ENCODE assay signal across 25 cellular contexts in genomic region chr7:5360971-5361370, GRCh38.
"Had no signal": no experiment of that assay in that cellular context is flagged by ENCODE, and none has a peak within 500 bp of the region (broad histone marks: within the 10 kb centered on the region; RNA-seq: fewer than 3 reads in every experiment).

No MANE protein-coding gene starts in this region.

- H3K27ac Mint-ChIP-seq: activated B cell treated with CpG ODN at 0.5 μM for 24 hours; activated CD4-positive, alpha-beta memory T cell treated with anti-CD3 and anti-CD28 coated beads for 36 hours; activated naive CD4-positive, alpha-beta T cell treated with anti-CD3 and anti-CD28 coated beads, Interleukin-2, amount 10 ng/mL, durations not matched to agents 7 days and 5 days; activated T-cell treated with anti-CD3 and anti-CD28 coated beads, Interleukin-2, amount 50 U/mL, for 72 hours; memory B cell; nephron progenitor cell; stimulated activated memory B cell treated with anti-CD40 and anti-IgM and Interleukin-4, amounts not matched to agents 10 μg/mL and 1 μg/mL and 100 μg/mL, for 72 hours; T-helper 1 cell treated with Interleukin-12 subunit alpha and Interleukin-12 subunit beta and Interleukin-4 antibody, amounts not matched to agents 30 μg/mL and 1 μg/mL, for 36 hours had no signal

- H3K27ac ChIP-seq: hepatocyte, suprapubic skin, tibial nerve, vagina had no signal

- H3K4me3 Mint-ChIP-seq: activated B cell treated with CpG ODN at 0.5 μM for 24 hours; activated CD4-positive, alpha-beta memory T cell treated with anti-CD3 and anti-CD28 coated beads for 36 hours; activated naive CD4-positive, alpha-beta T cell treated with anti-CD3 and anti-CD28 coated beads, Interleukin-2, amount 10 ng/mL, durations not matched to agents 7 days and 5 days; activated T-cell treated with anti-CD3 and anti-CD28 coated beads, Interleukin-2, amount 50 U/mL, for 72 hours; memory B cell; nephron progenitor cell; stimulated activated memory B cell treated with anti-CD40 and anti-IgM and Interleukin-4, amounts not matched to agents 10 μg/mL and 1 μg/mL and 100 μg/mL, for 72 hours; T-helper 1 cell treated with Interleukin-12 subunit alpha and Interleukin-12 subunit beta and Interleukin-4 antibody, amounts not matched to agents 30 μg/mL and 1 μg/mL, for 36 hours had no signal

- H3K27me3 ChIP-seq: hepatocyte, stomach, suprapubic skin, tibial nerve, vagina had no signal

- DNase-seq: activated B cell treated with CpG ODN at 0.5 μM for 24 hours; activated CD4-positive, alpha-beta memory T cell treated with anti-CD3 and anti-CD28 coated beads for 36 hours; activated CD4-positive, alpha-beta T cell treated with anti-CD3 and anti-CD28 coated beads for 4 hours; activated effector memory CD4-positive, alpha-beta T cell treated with Interleukin-2 at 50 U/mL for 16 hours; activated naive CD4-positive, alpha-beta T cell treated with anti-CD3 and anti-CD28 coated beads, Interleukin-2, amount 10 ng/mL, durations not matched to agents 7 days and 5 days; activated T-cell treated with anti-CD3 and anti-CD28 coated beads, Interleukin-2, amount 50 U/mL, for 72 hours; amygdala; cerebellar nuclear complex; foreskin melanocyte; glutamatergic neuron; nephron progenitor cell; nucleus accumbens; stimulated activated CD4-positive, alpha-beta T cell treated with anti-CD3 and anti-CD28 coated beads, Interleukin-15, amount 100 ng/mL, for 24 hours; T1000 had no signal

- H3K9me3 ChIP-seq: stomach, suprapubic skin, tibial nerve, vagina had no signal

- H3K9me3 Mint-ChIP-seq: activated B cell treated with CpG ODN at 0.5 μM for 24 hours; activated CD4-positive, alpha-beta memory T cell treated with anti-CD3 and anti-CD28 coated beads for 36 hours; activated naive CD4-positive, alpha-beta T cell treated with anti-CD3 and anti-CD28 coated beads, Interleukin-2, amount 10 ng/mL, durations not matched to agents 7 days and 5 days; activated T-cell treated with anti-CD3 and anti-CD28 coated beads, Interleukin-2, amount 50 U/mL, for 72 hours; memory B cell; nephron progenitor cell; stimulated activated memory B cell treated with anti-CD40 and anti-IgM and Interleukin-4, amounts not matched to agents 10 μg/mL and 1 μg/mL and 100 μg/mL, for 72 hours; T-helper 1 cell treated with Interleukin-12 subunit alpha and Interleukin-12 subunit beta and Interleukin-4 antibody, amounts not matched to agents 30 μg/mL and 1 μg/mL, for 36 hours had no signal

- ATAC-seq: activated T-cell treated with anti-CD3 and anti-CD28 coated beads, Interleukin-2, amount 50 U/mL, for 72 hours; sciatic nerve; stimulated activated memory B cell treated with anti-CD40 and anti-IgM and Interleukin-4, amounts not matched to agents 10 μg/mL and 1 μg/mL and 100 μg/mL, for 72 hours had no signal

- H3K4me3 ChIP-seq: coronary artery, hepatocyte, smooth muscle cell, stomach, suprapubic skin, tibial nerve, vagina had no signal

- H3K4me1 Mint-ChIP-seq: nephron progenitor cell had no signal

- H3K27me3 Mint-ChIP-seq: activated B cell treated with CpG ODN at 0.5 μM for 24 hours; activated CD4-positive, alpha-beta memory T cell treated with anti-CD3 and anti-CD28 coated beads for 36 hours; activated naive CD4-positive, alpha-beta T cell treated with anti-CD3 and anti-CD28 coated beads, Interleukin-2, amount 10 ng/mL, durations not matched to agents 7 days and 5 days; memory B cell; stimulated activated memory B cell treated with anti-CD40 and anti-IgM and Interleukin-4, amounts not matched to agents 10 μg/mL and 1 μg/mL and 100 μg/mL, for 72 hours had no signal
